In genomic region chr19:32580901-32581703, GRCh38 we compare ENCODE assay signal across 1 cellular context.
TF ChIP-seq lines count a peak whose summit lies in the region.

PDCD5 (plus strand) TSS chr19:32581190; CDS start chr19:32581262, 72 bp downstream.

TF ChIP-seq in HEK293, 187 proteins besides CTCF, POLR2A, EP300 and RAD21 (continued from another document):
- TF ChIP-seq, protein P1, sequence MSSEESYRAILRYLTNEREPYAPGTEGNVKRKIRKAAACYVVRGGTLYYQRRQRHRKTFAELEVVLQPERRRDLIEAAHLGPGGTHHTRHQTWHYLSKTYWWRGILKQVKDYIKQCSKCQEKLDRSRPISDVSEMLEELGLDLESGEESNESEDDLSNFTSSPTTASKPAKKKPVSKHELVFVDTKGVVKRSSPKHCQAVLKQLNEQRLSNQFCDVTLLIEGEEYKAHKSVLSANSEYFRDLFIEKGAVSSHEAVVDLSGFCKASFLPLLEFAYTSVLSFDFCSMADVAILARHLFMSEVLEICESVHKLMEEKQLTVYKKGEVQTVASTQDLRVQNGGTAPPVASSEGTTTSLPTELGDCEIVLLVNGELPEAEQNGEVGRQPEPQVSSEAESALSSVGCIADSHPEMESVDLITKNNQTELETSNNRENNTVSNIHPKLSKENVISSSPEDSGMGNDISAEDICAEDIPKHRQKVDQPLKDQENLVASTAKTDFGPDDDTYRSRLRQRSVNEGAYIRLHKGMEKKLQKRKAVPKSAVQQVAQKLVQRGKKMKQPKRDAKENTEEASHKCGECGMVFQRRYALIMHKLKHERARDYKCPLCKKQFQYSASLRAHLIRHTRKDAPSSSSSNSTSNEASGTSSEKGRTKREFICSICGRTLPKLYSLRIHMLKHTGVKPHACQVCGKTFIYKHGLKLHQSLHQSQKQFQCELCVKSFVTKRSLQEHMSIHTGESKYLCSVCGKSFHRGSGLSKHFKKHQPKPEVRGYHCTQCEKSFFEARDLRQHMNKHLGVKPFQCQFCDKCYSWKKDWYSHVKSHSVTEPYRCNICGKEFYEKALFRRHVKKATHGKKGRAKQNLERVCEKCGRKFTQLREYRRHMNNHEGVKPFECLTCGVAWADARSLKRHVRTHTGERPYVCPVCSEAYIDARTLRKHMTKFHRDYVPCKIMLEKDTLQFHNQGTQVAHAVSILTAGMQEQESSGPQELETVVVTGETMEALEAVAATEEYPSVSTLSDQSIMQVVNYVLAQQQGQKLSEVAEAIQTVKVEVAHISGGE (tag by site-specific recombination; conservative IDR thresholded peaks at IDR 0.05; ENCODE audit: low read depth), result 0 out of 2 replicates have a peak, but pooled peaks have one; percentile 19
- TF ChIP-seq ZNF558 (tag by site-specific recombination; IDR thresholded peaks at IDR 0.05) (no peak), ZNF311 (tag by site-specific recombination; IDR thresholded peaks at IDR 0.05; ENCODE audit: borderline replicate concordance) (no peak), IKZF3 (tag by site-specific recombination; IDR thresholded peaks at IDR 0.05) (0 out of 2 replicates have a peak, but pooled peaks have one; percentile 17), ZNF350 (tag by site-specific recombination; IDR thresholded peaks at IDR 0.05) (peak; percentile 32; the same call in 1 of the 2 replicates), ZBTB44 (tag by site-specific recombination; IDR thresholded peaks at IDR 0.05) (0 out of 2 replicates have a peak, but pooled peaks have one; percentile 55), ZNF202 (tag by site-specific recombination; IDR thresholded peaks at IDR 0.05; ENCODE audit: borderline replicate concordance) (no peak), EGR2 (tag by site-specific recombination; IDR thresholded peaks at IDR 0.05; ENCODE audit: low read depth) (peak; percentile 23; the same call in 1 of the 2 replicates), GLIS2 (tag by site-specific recombination; IDR thresholded peaks at IDR 0.05) (peak; percentile 62), ZNF600 (tag by site-specific recombination; IDR thresholded peaks at IDR 0.05) (no peak), MZF1 (tag by site-specific recombination; IDR thresholded peaks at IDR 0.05; ENCODE audit: borderline replicate concordance) (peak; percentile 48; the same call in 1 of the 2 replicates), SP2 (tag by site-specific recombination; IDR thresholded peaks at IDR 0.05) (peak; percentile 86), ZNF629 (tag by site-specific recombination; IDR thresholded peaks at IDR 0.05) (0 out of 2 replicates have a peak, but pooled peaks have one; percentile 47), YY2 (tag by site-specific recombination; IDR thresholded peaks at IDR 0.05) (peak; percentile 90), ZBTB17 (tag by site-specific recombination; IDR thresholded peaks at IDR 0.05) (peak; percentile 99), ZNF596 (tag by site-specific recombination; IDR thresholded peaks at IDR 0.05) (peak; percentile 79)
- TF ChIP-seq, protein P2, sequence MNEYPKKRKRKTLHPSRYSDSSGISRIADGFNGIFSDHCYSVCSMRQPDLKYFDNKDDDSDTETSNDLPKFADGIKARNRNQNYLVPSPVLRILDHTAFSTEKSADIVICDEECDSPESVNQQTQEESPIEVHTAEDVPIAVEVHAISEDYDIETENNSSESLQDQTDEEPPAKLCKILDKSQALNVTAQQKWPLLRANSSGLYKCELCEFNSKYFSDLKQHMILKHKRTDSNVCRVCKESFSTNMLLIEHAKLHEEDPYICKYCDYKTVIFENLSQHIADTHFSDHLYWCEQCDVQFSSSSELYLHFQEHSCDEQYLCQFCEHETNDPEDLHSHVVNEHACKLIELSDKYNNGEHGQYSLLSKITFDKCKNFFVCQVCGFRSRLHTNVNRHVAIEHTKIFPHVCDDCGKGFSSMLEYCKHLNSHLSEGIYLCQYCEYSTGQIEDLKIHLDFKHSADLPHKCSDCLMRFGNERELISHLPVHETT (tag by site-specific recombination; IDR thresholded peaks at IDR 0.05), result no peak
